Comparison of ENCODE assay signal across 21 cellular contexts in genomic region chr7:17026269-17026668, GRCh38.
"Had no signal": no experiment of that assay in that cellular context is flagged by ENCODE, and none has a peak within 500 bp of the region (broad histone marks: within the 10 kb centered on the region; RNA-seq: fewer than 3 reads in every experiment).

No MANE protein-coding gene starts in this region.

- H2AFZ ChIP-seq: hepatocyte had no signal

- H3K36me3 Mint-ChIP-seq: immature natural killer cell, mesothelial cell of epicardium had no signal

- H3K27ac Mint-ChIP-seq: immature natural killer cell, mesothelial cell of epicardium had no signal

- H3K4me3 Mint-ChIP-seq: immature natural killer cell, mesothelial cell of epicardium had no signal

- DNase-seq: dermis blood vessel endothelial cell; dorsolateral prefrontal cortex; effector CD4-positive, alpha-beta T cell; effector memory CD4-positive, alpha-beta T cell; foreskin keratinocyte; heart left ventricle; hypothalamus; immature natural killer cell; islet precursor cell; kidney; kidney glomerular epithelial cell; left colon; left ventricle myocardium superior; mesenchymal stem cell; mucosa of descending colon had no signal

- H3K27ac ChIP-seq: coronary artery, dorsolateral prefrontal cortex, esophagus muscularis mucosa, foreskin keratinocyte, gastroesophageal sphincter, heart left ventricle, hepatocyte had no signal

- H3K9me3 ChIP-seq: mucosa of descending colon had no signal

- H3K79me2 ChIP-seq: hepatocyte had no signal

- H3K4me1 ChIP-seq: esophagus muscularis mucosa, gastroesophageal sphincter had no signal

- H3K36me3 ChIP-seq: esophagus muscularis mucosa, gastroesophageal sphincter, heart left ventricle had no signal

- H3K27me3 ChIP-seq: dorsolateral prefrontal cortex, esophagus muscularis mucosa, foreskin keratinocyte, gastroesophageal sphincter, heart left ventricle, hepatocyte had no signal

- H3K4me2 ChIP-seq: hepatocyte had no signal

- H3K4me3 ChIP-seq: coronary artery, dorsolateral prefrontal cortex, esophagus muscularis mucosa, gastroesophageal sphincter, heart left ventricle, hepatocyte, lung, mucosa of descending colon had no signal

- ATAC-seq: foreskin keratinocyte, gastroesophageal sphincter, heart left ventricle, left colon, left ventricle myocardium superior, mucosa of descending colon had no signal
